Comparison of ENCODE assay signal across 9 cellular contexts in genomic region chr22:47207846-47208554, GRCh38.
"Had no signal": no experiment of that assay in that cellular context is flagged by ENCODE, and none has a peak within 500 bp of the region (broad histone marks: within the 10 kb centered on the region; RNA-seq: fewer than 3 reads in every experiment).

No MANE protein-coding gene starts in this region.

- H3K9me3 ChIP-seq: pancreas, tibial nerve had no signal

- H3K27ac ChIP-seq: foreskin keratinocyte, pancreas, tibial nerve had no signal

- DNase-seq: activated CD8-positive, alpha-beta T cell treated with anti-CD3 and anti-CD28 coated beads, Interleukin-2, amount 10 ng/mL, durations not matched to agents 7 days and 5 days; activated naive CD8-positive, alpha-beta T cell treated with anti-CD3 and anti-CD28 coated beads, Interleukin-2, amount 10 ng/mL, durations not matched to agents 7 days and 5 days; anterior cingulate cortex; foreskin keratinocyte; nephron progenitor cell; pancreas; SIG-M5; T-helper 2 cell had no signal

- H3K4me1 ChIP-seq: foreskin keratinocyte, pancreas, tibial nerve had no signal

- H3K4me3 ChIP-seq: pancreas, tibial nerve had no signal

- H3K27me3 ChIP-seq: foreskin keratinocyte, pancreas, tibial nerve had no signal

- H3K36me3 ChIP-seq: pancreas, tibial nerve had no signal
